In the genomic region with DNA sequence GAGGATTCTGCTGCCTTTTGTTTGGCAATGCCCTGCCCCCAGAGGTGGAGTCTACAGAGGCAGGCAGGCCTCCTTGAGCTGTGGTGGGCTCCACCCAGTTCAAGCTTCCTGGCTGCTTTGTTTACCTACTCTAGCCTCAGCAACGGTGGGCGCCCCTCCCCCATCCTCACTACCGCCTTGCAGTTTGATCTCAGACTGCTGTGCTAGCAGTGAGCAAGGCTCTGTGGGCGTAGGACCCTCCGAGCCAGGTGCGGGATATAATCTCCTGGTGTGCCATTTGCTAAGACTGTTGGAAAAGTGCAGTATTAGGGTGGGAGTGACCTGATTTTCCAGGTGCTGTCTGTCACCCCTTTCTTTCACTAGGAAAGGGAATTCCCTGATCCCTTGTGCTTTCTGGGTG, we compare ENCODE assay signal across 3 cellular contexts. TPM values are rescaled to one million over a fixed set of nuclear protein-coding genes. Genes with fewer than 3 reads are reported as not detected.
"Had no signal": no experiment of that assay in that cellular context is flagged by ENCODE, and none has a peak within 500 bp of the region (broad histone marks: within the 10 kb centered on the region; RNA-seq: fewer than 3 reads in every experiment).

No MANE protein-coding gene starts in this region.

RNA-seq across cellular contexts. Expression of gene DDC, which starts 11.2 kb away (rescaled TPM):
- total RNA-seq: subcutaneous adipose tissue, ureter, uterus had no signal
